ENCODE assay signal across 1 cellular context in the genomic region with DNA sequence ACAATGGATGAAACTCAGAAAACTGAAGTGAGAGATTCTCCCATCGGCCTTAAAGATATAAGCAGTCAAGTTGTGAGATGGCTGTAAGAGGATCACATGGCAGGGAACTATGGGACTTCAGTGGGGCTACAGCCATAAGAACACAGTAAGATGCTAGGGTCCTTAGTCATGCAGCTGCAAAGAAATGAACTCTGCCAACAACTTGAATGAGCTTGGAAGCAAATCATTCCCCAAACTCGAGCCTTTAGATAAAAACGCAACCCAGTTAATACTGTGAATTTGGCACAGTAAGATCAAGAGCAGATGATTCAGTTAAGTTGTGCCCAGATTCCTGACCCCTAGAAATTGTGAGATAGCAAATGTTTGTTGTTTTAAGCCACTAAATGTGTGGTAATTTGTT.
TF ChIP-seq lines count a peak whose summit lies in the region.

No MANE protein-coding gene starts in this region.

TF ChIP-seq in WTC11, 78 proteins besides CTCF, POLR2A, EP300 and RAD21 (continued from another document):
- TF ChIP-seq, protein P1, sequence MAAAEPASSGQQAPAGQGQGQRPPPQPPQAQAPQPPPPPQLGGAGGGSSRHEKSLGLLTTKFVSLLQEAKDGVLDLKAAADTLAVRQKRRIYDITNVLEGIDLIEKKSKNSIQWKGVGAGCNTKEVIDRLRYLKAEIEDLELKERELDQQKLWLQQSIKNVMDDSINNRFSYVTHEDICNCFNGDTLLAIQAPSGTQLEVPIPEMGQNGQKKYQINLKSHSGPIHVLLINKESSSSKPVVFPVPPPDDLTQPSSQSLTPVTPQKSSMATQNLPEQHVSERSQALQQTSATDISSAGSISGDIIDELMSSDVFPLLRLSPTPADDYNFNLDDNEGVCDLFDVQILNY (CRISPR knock-in tag; IDR thresholded peaks at IDR 0.05): no peak
- TF ChIP-seq, protein P2, sequence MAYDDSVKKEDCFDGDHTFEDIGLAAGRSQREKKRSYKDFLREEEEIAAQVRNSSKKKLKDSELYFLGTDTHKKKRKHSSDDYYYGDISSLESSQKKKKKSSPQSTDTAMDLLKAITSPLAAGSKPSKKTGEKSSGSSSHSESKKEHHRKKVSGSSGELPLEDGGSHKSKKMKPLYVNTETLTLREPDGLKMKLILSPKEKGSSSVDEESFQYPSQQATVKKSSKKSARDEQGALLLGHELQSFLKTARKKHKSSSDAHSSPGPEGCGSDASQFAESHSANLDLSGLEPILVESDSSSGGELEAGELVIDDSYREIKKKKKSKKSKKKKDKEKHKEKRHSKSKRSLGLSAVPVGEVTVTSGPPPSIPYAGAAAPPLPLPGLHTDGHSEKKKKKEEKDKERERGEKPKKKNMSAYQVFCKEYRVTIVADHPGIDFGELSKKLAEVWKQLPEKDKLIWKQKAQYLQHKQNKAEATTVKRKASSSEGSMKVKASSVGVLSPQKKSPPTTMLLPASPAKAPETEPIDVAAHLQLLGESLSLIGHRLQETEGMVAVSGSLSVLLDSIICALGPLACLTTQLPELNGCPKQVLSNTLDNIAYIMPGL (CRISPR knock-in tag; IDR thresholded peaks at IDR 0.05): no peak
- no peak for TF ChIP-seq ZBTB21 (CRISPR knock-in tag; IDR thresholded peaks at IDR 0.05; ENCODE audit: borderline replicate concordance)
- TF ChIP-seq, protein P3, sequence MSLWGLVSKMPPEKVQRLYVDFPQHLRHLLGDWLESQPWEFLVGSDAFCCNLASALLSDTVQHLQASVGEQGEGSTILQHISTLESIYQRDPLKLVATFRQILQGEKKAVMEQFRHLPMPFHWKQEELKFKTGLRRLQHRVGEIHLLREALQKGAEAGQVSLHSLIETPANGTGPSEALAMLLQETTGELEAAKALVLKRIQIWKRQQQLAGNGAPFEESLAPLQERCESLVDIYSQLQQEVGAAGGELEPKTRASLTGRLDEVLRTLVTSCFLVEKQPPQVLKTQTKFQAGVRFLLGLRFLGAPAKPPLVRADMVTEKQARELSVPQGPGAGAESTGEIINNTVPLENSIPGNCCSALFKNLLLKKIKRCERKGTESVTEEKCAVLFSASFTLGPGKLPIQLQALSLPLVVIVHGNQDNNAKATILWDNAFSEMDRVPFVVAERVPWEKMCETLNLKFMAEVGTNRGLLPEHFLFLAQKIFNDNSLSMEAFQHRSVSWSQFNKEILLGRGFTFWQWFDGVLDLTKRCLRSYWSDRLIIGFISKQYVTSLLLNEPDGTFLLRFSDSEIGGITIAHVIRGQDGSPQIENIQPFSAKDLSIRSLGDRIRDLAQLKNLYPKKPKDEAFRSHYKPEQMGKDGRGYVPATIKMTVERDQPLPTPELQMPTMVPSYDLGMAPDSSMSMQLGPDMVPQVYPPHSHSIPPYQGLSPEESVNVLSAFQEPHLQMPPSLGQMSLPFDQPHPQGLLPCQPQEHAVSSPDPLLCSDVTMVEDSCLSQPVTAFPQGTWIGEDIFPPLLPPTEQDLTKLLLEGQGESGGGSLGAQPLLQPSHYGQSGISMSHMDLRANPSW (CRISPR knock-in tag; conservative IDR thresholded peaks at IDR 0.05; ENCODE audit: low read depth): no peak
- TF ChIP-seq EMX1 (CRISPR knock-in tag; IDR thresholded peaks at IDR 0.05): no peak
- TF ChIP-seq, protein P4, sequence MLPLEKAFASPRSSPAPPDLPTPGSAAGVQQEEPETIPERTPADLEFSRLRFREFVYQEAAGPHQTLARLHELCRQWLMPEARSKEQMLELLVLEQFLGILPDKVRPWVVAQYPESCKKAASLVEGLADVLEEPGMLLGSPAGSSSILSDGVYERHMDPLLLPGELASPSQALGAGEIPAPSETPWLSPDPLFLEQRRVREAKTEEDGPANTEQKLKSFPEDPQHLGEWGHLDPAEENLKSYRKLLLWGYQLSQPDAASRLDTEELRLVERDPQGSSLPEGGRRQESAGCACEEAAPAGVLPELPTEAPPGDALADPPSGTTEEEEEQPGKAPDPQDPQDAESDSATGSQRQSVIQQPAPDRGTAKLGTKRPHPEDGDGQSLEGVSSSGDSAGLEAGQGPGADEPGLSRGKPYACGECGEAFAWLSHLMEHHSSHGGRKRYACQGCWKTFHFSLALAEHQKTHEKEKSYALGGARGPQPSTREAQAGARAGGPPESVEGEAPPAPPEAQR (CRISPR knock-in tag; IDR thresholded peaks at IDR 0.05): no peak
- TF ChIP-seq TEAD1 (CRISPR knock-in tag; IDR thresholded peaks at IDR 0.05): no peak
